ENCODE assay signal across 1 cellular context in genomic region chr10:63692205-63692896, GRCh38.
TF ChIP-seq lines count a peak whose summit lies in the region.

No MANE protein-coding gene starts in this region.

TF ChIP-seq in GM12878, 131 proteins besides CTCF, POLR2A, EP300 and RAD21 (continued from another document and continues in another):
- TF ChIP-seq ATF2 (IDR thresholded peaks at IDR 0.05; ENCODE audit: low read length) (peak; percentile 53; the same call in 1 of the 2 replicates), STAT1 (conservative IDR thresholded peaks at IDR 0.05) (no peak), E4F1 (IDR thresholded peaks at IDR 0.05; ENCODE audit: borderline replicate concordance, partially characterized antibody) (no peak), EED (IDR thresholded peaks at IDR 0.05; ENCODE audit: low read depth) (peak; percentile 76), ZZZ3 (IDR thresholded peaks at IDR 0.05; ENCODE audit: control insufficient read depth, insufficient read length, low read depth) (no peak), CBFB (IDR thresholded peaks at IDR 0.05; ENCODE audit: low read depth) (no peak), NFXL1 (IDR thresholded peaks at IDR 0.05; ENCODE audit: borderline replicate concordance) (no peak), PBX3 (IDR thresholded peaks at IDR 0.05; ENCODE audit: insufficient replicate concordance, low read depth, low read length) (no peak), SUZ12 (IDR thresholded peaks at IDR 0.05; ENCODE audit: unreplicated experiment) (no peak), RBBP5 (conservative IDR thresholded peaks at IDR 0.05) (no peak), MEF2A (IDR thresholded peaks at IDR 0.05; ENCODE audit: insufficient read depth, low read depth, low read length) (peak; percentile 76; the same call in 1 of the 2 replicates), HDAC2 (IDR thresholded peaks at IDR 0.05) (no peak), BMI1 (IDR thresholded peaks at IDR 0.05; ENCODE audit: borderline replicate concordance) (no peak), NR2C2 (IDR thresholded peaks at IDR 0.05; ENCODE audit: borderline replicate concordance, control insufficient read depth, insufficient read length, low read depth) (no peak), SRF (IDR thresholded peaks at IDR 0.05; ENCODE audit: low read depth in 2 of 2, low read length in 2 of 2) (no peak), BCLAF1 (IDR thresholded peaks at IDR 0.05) (no peak), E2F8 (IDR thresholded peaks at IDR 0.05; ENCODE audit: low read depth, partially characterized antibody) (no peak), HDAC6 (IDR thresholded peaks at IDR 0.05; ENCODE audit: unreplicated experiment) (no peak), HDGF (IDR thresholded peaks at IDR 0.05) (no peak), PML (IDR thresholded peaks at IDR 0.05; ENCODE audit: low read length) (no peak), MTA3 (IDR thresholded peaks at IDR 0.05; ENCODE audit: borderline replicate concordance, low read length) (no peak), POLR2AphosphoS5 (IDR thresholded peaks at IDR 0.05; ENCODE audit: low read length) (no peak), ZNF24 (IDR thresholded peaks at IDR 0.05) (no peak), ZBTB4 (CRISPR knock-in tag; IDR thresholded peaks at IDR 0.05) (no peak), IKZF2 (IDR thresholded peaks at IDR 0.05) (0 out of 4 replicates have a peak, but pooled peaks have one; percentile 22 to 27), MYC (IDR thresholded peaks at IDR 0.05; ENCODE audit: insufficient read depth, insufficient read length, insufficient replicate concordance, low read length, severe bottlenecking) (no peak), SMARCA5 (IDR thresholded peaks at IDR 0.05) (no peak), ATF3 (IDR thresholded peaks at IDR 0.05; ENCODE audit: borderline replicate concordance, extremely low read depth, low read depth, low read length) (no peak), RCOR1 (conservative IDR thresholded peaks at IDR 0.05; ENCODE audit: low read depth, low read length) (no peak), CBX3 (IDR thresholded peaks at IDR 0.05; ENCODE audit: borderline replicate concordance, low read depth) (no peak), PKNOX1 (IDR thresholded peaks at IDR 0.05) (no peak), CBX5 (IDR thresholded peaks at IDR 0.05; ENCODE audit: low read depth) (no peak), IRF5 (IDR thresholded peaks at IDR 0.05; ENCODE audit: borderline replicate concordance) (no peak), NR2F1 (conservative IDR thresholded peaks at IDR 0.05) (no peak), JUND (IDR thresholded peaks at IDR 0.05; ENCODE audit: low read depth, low read length) (no peak), ZSCAN29 (IDR thresholded peaks at IDR 0.05) (no peak), GABPA (IDR thresholded peaks at IDR 0.05; ENCODE audit: low read depth) (peak; percentile 24; the same call in 1 of the 2 replicates), SKIL (IDR thresholded peaks at IDR 0.05; ENCODE audit: low read depth, poor library complexity, severe bottlenecking) (no peak), PAX5 (IDR thresholded peaks at IDR 0.05; ENCODE audit: borderline replicate concordance, low read depth, low read length) (no peak), PAX8 (IDR thresholded peaks at IDR 0.05) (no peak), ZNF622 (IDR thresholded peaks at IDR 0.05) (no peak), ZNF217 (IDR thresholded peaks at IDR 0.05) (no peak), E2F4 (IDR thresholded peaks at IDR 0.05; ENCODE audit: low read depth, low read length) (no peak), IKZF1 (conservative IDR thresholded peaks at IDR 0.05) (no peak)
